8 cellular contexts compared by ENCODE assay signal in genomic region chr5:176901260-176902101, GRCh38. TPM values are rescaled to one million over a fixed set of nuclear protein-coding genes. Genes with fewer than 3 reads are reported as not detected.
DNase-seq lines count a peak whose midpoint lies in the region; ATAC-seq, FAIRE-seq and TF ChIP-seq lines count a peak whose summit lies in the region.

No MANE protein-coding gene starts in this region.

- FAIRE-seq in frontal cortex (lab: Jason Lieb, UNC), result no peak

- H3K4me1 ChIP-seq in tibial artery, result no peaks in the 10 kb centered on the region

- H3K36me3 ChIP-seq in tibial artery, result peaks cover 36 to 46% (median 42%) of the 10 kb centered on the region in 3 donors

- H3K27me3 ChIP-seq in tibial artery, result no peaks in the 10 kb centered on the region

- H3K4me1 Mint-ChIP-seq in activated T-helper 17 cell treated with anti-CD3 and anti-CD28 coated beads, Interleukin-2, amount 50 U/mL, for 72 hours, result peaks cover 25% of the 10 kb centered on the region
- H3K4me1 Mint-ChIP-seq in stimulated activated memory B cell treated with anti-CD40 and anti-IgM and Interleukin-4, amounts not matched to agents 10 μg/mL and 1 μg/mL and 100 μg/mL, for 72 hours, result peaks cover 19% of the 10 kb centered on the region

- peak overlapping the region; percentile 48 for H3K4me3 Mint-ChIP-seq in activated T-helper 17 cell treated with anti-CD3 and anti-CD28 coated beads, Interleukin-2, amount 50 U/mL, for 72 hours
- H3K4me3 Mint-ChIP-seq in stimulated activated memory B cell treated with anti-CD40 and anti-IgM and Interleukin-4, amounts not matched to agents 10 μg/mL and 1 μg/mL and 100 μg/mL, for 72 hours, result no peak overlapping the region

- H3K36me3 Mint-ChIP-seq in activated T-helper 17 cell treated with anti-CD3 and anti-CD28 coated beads, Interleukin-2, amount 50 U/mL, for 72 hours (ENCODE audit: low read depth), result peaks cover 44% of the 10 kb centered on the region
- H3K36me3 Mint-ChIP-seq in stimulated activated memory B cell treated with anti-CD40 and anti-IgM and Interleukin-4, amounts not matched to agents 10 μg/mL and 1 μg/mL and 100 μg/mL, for 72 hours, result peaks cover 33% of the 10 kb centered on the region

- no peak overlapping the region for H3K27ac ChIP-seq in tibial artery

- CTCF ChIA-PET in HEK293T (lab: Yijun Ruan, JAX), result interaction anchor here (1.1 kb wide), 1 partner anchor 241 kb away, joined by 4 read pairs; no protein-coding TSS in a partner anchor

- H3K27ac Mint-ChIP-seq in activated T-helper 17 cell treated with anti-CD3 and anti-CD28 coated beads, Interleukin-2, amount 50 U/mL, for 72 hours, result peak overlapping the region; percentile 90
- H3K27ac Mint-ChIP-seq in stimulated activated memory B cell treated with anti-CD40 and anti-IgM and Interleukin-4, amounts not matched to agents 10 μg/mL and 1 μg/mL and 100 μg/mL, for 72 hours, result peak overlapping the region; percentile 77

- peak; percentile 56 for DNase-seq in activated CD8-positive, alpha-beta memory T cell treated with anti-CD3 and anti-CD28 coated beads for 24 hours
- DNase-seq in activated CD8-positive, alpha-beta memory T cell treated with anti-CD3 and anti-CD28 coated beads, Interleukin-2, amount 50 U/mL, for 4 hours, result no peak
- DNase-seq in tibial artery (no peak), frontal cortex (ENCODE audit: low spot score in 2 of 2) (no peak), HEK293T (ENCODE audit: extremely low spot score) (no peak)

- no peak overlapping the region for H3K4me3 ChIP-seq in tibial artery

- no peaks in the 10 kb centered on the region for H3K27me3 Mint-ChIP-seq in activated T-helper 17 cell treated with anti-CD3 and anti-CD28 coated beads, Interleukin-2, amount 50 U/mL, for 72 hours
- H3K27me3 Mint-ChIP-seq in stimulated activated memory B cell treated with anti-CD40 and anti-IgM and Interleukin-4, amounts not matched to agents 10 μg/mL and 1 μg/mL and 100 μg/mL, for 72 hours, result no peaks in the 10 kb centered on the region

- no peaks in the 10 kb centered on the region for H3K9me3 Mint-ChIP-seq in activated T-helper 17 cell treated with anti-CD3 and anti-CD28 coated beads, Interleukin-2, amount 50 U/mL, for 72 hours
- H3K9me3 Mint-ChIP-seq in stimulated activated memory B cell treated with anti-CD40 and anti-IgM and Interleukin-4, amounts not matched to agents 10 μg/mL and 1 μg/mL and 100 μg/mL, for 72 hours, result no peaks in the 10 kb centered on the region

- POLR2A ChIA-PET in HEK293T (lab: Yijun Ruan, JAX), result no interaction called here

- intact Hi-C loops in tibial artery (cut with DNase I; ENCODE audit: low total_unique reads), result no loop called here

- TF ChIP-seq CTCF in tibial artery (IDR thresholded peaks at IDR 0.05), result no peak

- ATAC-seq in HG03103 (IDR thresholded peaks at IDR 0.05; ENCODE audit: low read depth, unreplicated experiment), result peak; percentile 49
- ATAC-seq in activated T-helper 17 cell treated with anti-CD3 and anti-CD28 coated beads, Interleukin-2, amount 50 U/mL, for 72 hours (replicated peaks), result peak; percentile 95
- peak; percentile 86 for ATAC-seq in stimulated activated memory B cell treated with anti-CD40 and anti-IgM and Interleukin-4, amounts not matched to agents 10 μg/mL and 1 μg/mL and 100 μg/mL, for 72 hours

- H3K9me3 ChIP-seq in tibial artery, result no peaks in the 10 kb centered on the region

TF ChIP-seq in HEK293T, 16 proteins besides CTCF, POLR2A, EP300 and RAD21:
- TF ChIP-seq FOXK2 (IDR thresholded peaks at IDR 0.05), result no peak
- TF ChIP-seq CTBP1 (IDR thresholded peaks at IDR 0.05; ENCODE audit: borderline replicate concordance), result no peak
- no peak for TF ChIP-seq ZNF384 (IDR thresholded peaks at IDR 0.05)
- no peak for TF ChIP-seq SUZ12 (IDR thresholded peaks at IDR 0.05)
- no peak for TF ChIP-seq HDGF (IDR thresholded peaks at IDR 0.05; ENCODE audit: borderline replicate concordance)
- no peak for TF ChIP-seq ELF4 (IDR thresholded peaks at IDR 0.05)
- no peak for TF ChIP-seq PKNOX1 (IDR thresholded peaks at IDR 0.05)
- TF ChIP-seq L3MBTL2 (conservative IDR thresholded peaks at IDR 0.05), result no peak
- TF ChIP-seq LEF1 (IDR thresholded peaks at IDR 0.05; ENCODE audit: borderline replicate concordance), result no peak
- no peak for TF ChIP-seq ARNT (IDR thresholded peaks at IDR 0.05)
- TF ChIP-seq BHLHE40 (IDR thresholded peaks at IDR 0.05; ENCODE audit: borderline replicate concordance), result no peak
- TF ChIP-seq NFRKB (IDR thresholded peaks at IDR 0.05), result no peak

RNA-seq across cellular contexts. Expression of gene HK3, which starts 2.3 kb away (rescaled TPM):
- under 1 TPM; 0.29 to 0.76 TPM for total RNA-seq in activated T-helper 17 cell treated with anti-CD3 and anti-CD28 coated beads, Interleukin-2, amount 50 U/mL, for 72 hours
- 0.41 TPM for total RNA-seq in frontal cortex
